ENCODE assay signal across 10 cellular contexts in the genomic region with DNA sequence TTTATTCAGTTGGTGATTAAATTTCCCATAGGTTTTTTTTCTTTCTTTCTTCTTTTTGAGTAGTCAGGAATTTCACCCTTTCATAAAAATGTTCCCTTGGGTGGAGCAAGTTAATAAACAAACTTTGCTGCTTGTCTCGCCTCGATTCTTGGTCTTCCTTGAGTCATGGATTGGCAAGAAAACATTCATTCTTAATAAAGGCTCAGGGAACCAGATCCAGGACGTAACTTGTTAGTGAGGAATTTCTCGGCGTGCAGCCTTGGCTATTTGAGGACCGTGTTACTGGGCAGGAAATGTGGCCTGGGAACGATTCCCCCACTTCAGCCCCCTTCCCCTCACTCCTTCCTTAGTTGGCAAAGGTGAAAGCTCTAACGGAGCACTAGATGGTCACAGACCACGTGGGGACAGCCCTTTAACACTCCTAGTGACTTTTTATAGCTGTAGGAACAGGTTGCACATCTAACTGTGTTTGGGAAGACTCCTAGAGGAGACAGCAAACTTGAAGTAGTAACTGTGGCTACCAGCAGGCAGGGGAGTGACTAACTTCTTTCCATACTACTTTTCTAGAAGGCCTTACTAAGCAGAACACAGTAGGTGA.
DNase-seq lines count a peak whose midpoint lies in the region; ATAC-seq, FAIRE-seq and TF ChIP-seq lines count a peak whose summit lies in the region.
"Had no signal": no experiment of that assay in that cellular context is flagged by ENCODE, and none has a peak within 500 bp of the region (broad histone marks: within the 10 kb centered on the region; RNA-seq: fewer than 3 reads in every experiment).

No MANE protein-coding gene starts in this region.

- DNase-seq in GM23338 (ENCODE audit: low spot score) = peak; percentile 63
- no peak for DNase-seq in chondrocyte (ENCODE audit: low spot score)
- DNase-seq in iris pigment epithelial cell (ENCODE audit: low read depth) = peak; percentile 84
- peak; percentile 51 for DNase-seq in spleen
- no peak for DNase-seq in urothelium cell line (ENCODE audit: low spot score)
- DNase-seq in H54 (ENCODE audit: insufficient read length, low spot score) = no peak

- ATAC-seq in GM23338 (no peak), GM18520 (IDR thresholded peaks at IDR 0.05; ENCODE audit: unreplicated experiment) (no peak), HG03460 (IDR thresholded peaks at IDR 0.05; ENCODE audit: unreplicated experiment) (no peak)
- ATAC-seq: HCT116 had no signal

- FAIRE-seq in urothelium cell line (lab: Jason Lieb, UNC) (no peak), H54 (lab: Jason Lieb, UNC) (no peak)

- H3K4me3 ChIP-seq in GM23338 (peak overlapping the region; percentile 27; the same call in 1 of the 2 replicates), spleen (peak overlapping the region in 3 of 8 donors; percentile 5 to 79 (median 77))

- peak overlapping the region; percentile 68; the same call in 2 of the 3 replicates for H3K4me3 Mint-ChIP-seq in GM23338
- H3K4me3 Mint-ChIP-seq in chondrocyte (ENCODE audit: unreplicated experiment) = no peak overlapping the region
- H3K4me3 Mint-ChIP-seq: activated naive CD4-positive, alpha-beta T cell treated with anti-CD3 and anti-CD28 coated beads, Interleukin-2, amount 50 U/mL, for 24 hours had no signal

- H3K4me1 Mint-ChIP-seq in GM23338 = peaks cover 59% of the 10 kb centered on the region
- H3K4me1 Mint-ChIP-seq in chondrocyte (ENCODE audit: low read depth) = peaks cover 24% of the 10 kb centered on the region
- H3K4me1 Mint-ChIP-seq: activated naive CD4-positive, alpha-beta T cell treated with anti-CD3 and anti-CD28 coated beads, Interleukin-2, amount 50 U/mL, for 24 hours had no signal

- peaks cover 7% of the 10 kb centered on the region; the same call in 1 of the 2 replicates for H4K20me1 ChIP-seq in GM23338 (replicated peaks; ENCODE audit: insufficient read depth)

- intact Hi-C loops in spleen (cut with DNase I; ENCODE audit: low total_unique reads) = no loop called here

- peaks cover 74% of the 10 kb centered on the region for H3K27me3 Mint-ChIP-seq in GM23338 (ENCODE audit: insufficient read depth, low read depth, poor library complexity)
- H3K27me3 Mint-ChIP-seq in chondrocyte (ENCODE audit: low read depth) = peaks cover 16% of the 10 kb centered on the region

- H3K27ac ChIP-seq in GM23338 (ENCODE audit: low read depth) = no peak overlapping the region
- H3K27ac ChIP-seq in spleen = peak overlapping the region in 4 of 8 donors; percentile 10 to 85 (median 82)

- H3K36me3 Mint-ChIP-seq in GM23338 (ENCODE audit: low read depth) (no peaks in the 10 kb centered on the region), chondrocyte (ENCODE audit: low read depth) (no peaks in the 10 kb centered on the region)
- H3K36me3 Mint-ChIP-seq: activated naive CD4-positive, alpha-beta T cell treated with anti-CD3 and anti-CD28 coated beads, Interleukin-2, amount 50 U/mL, for 24 hours had no signal

- H3K4me1 ChIP-seq in GM23338 (ENCODE audit: insufficient read depth) = peaks cover 45% of the 10 kb centered on the region
- peaks cover 0 to 24% (median 4%) of the 10 kb centered on the region in 6 donors for H3K4me1 ChIP-seq in spleen

- no peaks in the 10 kb centered on the region for H3K9me2 ChIP-seq in GM23338 (ENCODE audit: insufficient read depth)

- H3F3A ChIP-seq in GM23338 (replicated peaks; ENCODE audit: low read depth) = peaks cover 9% of the 10 kb centered on the region; the same call in 1 of the 2 replicates

- 46 to 65% (median 53%) methylated on average over 9 of the region's 9 CpGs for WGBS in spleen, 5 donors

- H3K27me3 ChIP-seq in GM23338 (ENCODE audit: insufficient read depth) (peaks cover 87% of the 10 kb centered on the region), spleen (replicated peaks in 1 of 7) (peaks cover 0 to 75% (median 19%) of the 10 kb centered on the region in 7 donors)

- TF ChIP-seq POLR2A in spleen (IDR thresholded peaks at IDR 0.05) = no peak
- no peak for TF ChIP-seq POLR2A in H54 (IDR thresholded peaks at IDR 0.05; ENCODE audit: low read depth, low read length)

- TF ChIP-seq CTCF in GM23338 (conservative IDR thresholded peaks at IDR 0.05; ENCODE audit: low read depth in 2 of 2) = no peak
- TF ChIP-seq CTCF in chondrocyte (IDR thresholded peaks at IDR 0.05) = no peak
- TF ChIP-seq CTCF in spleen (IDR thresholded peaks at IDR 0.05 in 8 of 11, conservative IDR thresholded peaks at IDR 0.05 in 3 of 11) = no peak

- H3K36me3 ChIP-seq in GM23338 (ENCODE audit: insufficient read depth) (no peaks in the 10 kb centered on the region), spleen (no peaks in the 10 kb centered on the region)

- H3K27ac Mint-ChIP-seq in GM23338 (no peak overlapping the region), chondrocyte (ENCODE audit: unreplicated experiment) (peak overlapping the region; percentile 25)
- H3K27ac Mint-ChIP-seq: activated naive CD4-positive, alpha-beta T cell treated with anti-CD3 and anti-CD28 coated beads, Interleukin-2, amount 50 U/mL, for 24 hours had no signal

- H3K9me3 Mint-ChIP-seq in GM23338 (no peaks in the 10 kb centered on the region), chondrocyte (ENCODE audit: low read depth) (no peaks in the 10 kb centered on the region)
- H3K9me3 Mint-ChIP-seq: activated naive CD4-positive, alpha-beta T cell treated with anti-CD3 and anti-CD28 coated beads, Interleukin-2, amount 50 U/mL, for 24 hours had no signal

- no peaks in the 10 kb centered on the region for H3K79me2 ChIP-seq in GM23338 (replicated peaks; ENCODE audit: insufficient read depth)

- peak overlapping the region; percentile 51; the same call in 1 of the 2 replicates for H3K4me2 ChIP-seq in GM23338

- no peak overlapping the region for H2AFZ ChIP-seq in GM23338

- no peaks in the 10 kb centered on the region for H3K9me3 ChIP-seq in spleen

TF ChIP-seq in GM23338, 12 proteins besides CTCF, POLR2A, EP300 and RAD21:
- TF ChIP-seq, protein P1, sequence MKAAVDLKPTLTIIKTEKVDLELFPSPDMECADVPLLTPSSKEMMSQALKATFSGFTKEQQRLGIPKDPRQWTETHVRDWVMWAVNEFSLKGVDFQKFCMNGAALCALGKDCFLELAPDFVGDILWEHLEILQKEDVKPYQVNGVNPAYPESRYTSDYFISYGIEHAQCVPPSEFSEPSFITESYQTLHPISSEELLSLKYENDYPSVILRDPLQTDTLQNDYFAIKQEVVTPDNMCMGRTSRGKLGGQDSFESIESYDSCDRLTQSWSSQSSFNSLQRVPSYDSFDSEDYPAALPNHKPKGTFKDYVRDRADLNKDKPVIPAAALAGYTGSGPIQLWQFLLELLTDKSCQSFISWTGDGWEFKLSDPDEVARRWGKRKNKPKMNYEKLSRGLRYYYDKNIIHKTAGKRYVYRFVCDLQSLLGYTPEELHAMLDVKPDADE (IDR thresholded peaks at IDR 0.05) = no peak
TF ChIP-seq in GM23338: peak in this region for 0.

Comparison
In these comparisons a context has a peak if more than half of its experiments do, and no peak if none do; other contexts are left out.
1. DNase-seq: peak in GM23338 (single experiment), iris pigment epithelial cell (single experiment) and spleen (single experiment); none in chondrocyte (single experiment), urothelium cell line (single experiment) and H54 (single experiment).